15 cellular contexts compared by ENCODE assay signal in genomic region chr15:93201940-93202339, GRCh38.
DNase-seq lines count a peak whose midpoint lies in the region; ATAC-seq and TF ChIP-seq lines count a peak whose summit lies in the region.
"Had no signal": no experiment of that assay in that cellular context is flagged by ENCODE, and none has a peak within 500 bp of the region (broad histone marks: within the 10 kb centered on the region; RNA-seq: fewer than 3 reads in every experiment).

No MANE protein-coding gene starts in this region.

- H2AFZ ChIP-seq in hepatocyte = no peak overlapping the region
- H2AFZ ChIP-seq: GM23248 had no signal

- intact Hi-C loops in Right ventricle myocardium superior (cut with DNase I) (no loop called here), cardiac septum (cut with DNase I) (no loop called here), psoas muscle (cut with DNase I) (loop anchor here in 1 of 2 donors (2.0 kb wide), 1 partner anchor 19 kb away; no protein-coding TSS in a partner anchor)

- TF ChIP-seq CTCF in psoas muscle (IDR thresholded peaks at IDR 0.05) (no peak), hepatocyte (IDR thresholded peaks at IDR 0.05; ENCODE audit: poor library complexity) (no peak)

- H3K27ac ChIP-seq in psoas muscle (peak overlapping the region; percentile 67), hepatocyte (no peak overlapping the region)
- H3K27ac ChIP-seq: BLaER1, GM23248 had no signal

- WGBS in psoas muscle, 3 donors = 24 to 35% (median 29%) methylated on average over 4 of the region's 4 CpGs
- WGBS in hepatocyte (ENCODE audit: low lambda C conversion rate, missing lambda C conversion rate) = 55% methylated on average over 4 of the region's 4 CpGs

- no peak overlapping the region for H3K4me2 ChIP-seq in hepatocyte
- H3K4me2 ChIP-seq: BLaER1 had no signal

- H3K4me1 ChIP-seq in psoas muscle (peaks cover 13% of the 10 kb centered on the region), hepatocyte (ENCODE audit: insufficient read depth) (no peaks in the 10 kb centered on the region)

- H3K79me2 ChIP-seq in hepatocyte = no peaks in the 10 kb centered on the region

- H3K4me3 ChIP-seq in MG63 = no peak overlapping the region
- H3K4me3 ChIP-seq in psoas muscle = no peak overlapping the region
- no peak overlapping the region for H3K4me3 ChIP-seq in hepatocyte
- H3K4me3 ChIP-seq: BLaER1, GM23248 had no signal

- H3K27me3 ChIP-seq in MG63 (no peaks in the 10 kb centered on the region; the same call in 1 of the 2 replicates), psoas muscle (ENCODE audit: insufficient read depth in 3 of 3, low read length in 2 of 3) (no peaks in the 10 kb centered on the region), hepatocyte (no peaks in the 10 kb centered on the region)
- H3K27me3 ChIP-seq: BLaER1 had no signal

- DNase-seq in Right ventricle myocardium superior = no peak
- no peak for DNase-seq in cardiac septum (ENCODE audit: low spot score)
- peak; percentile 22 for DNase-seq in MG63
- no peak for DNase-seq in psoas muscle
- no peak for DNase-seq in stimulated activated CD4-positive, alpha-beta T cell treated with anti-CD3 and anti-CD28 coated beads, Interleukin-2, amount 100 ng/mL, for 48 hours
- DNase-seq in activated T-cell treated with anti-CD3 and anti-CD28 coated beads for 4 hours = no peak
- no peak for DNase-seq in hepatocyte (ENCODE audit: low spot score)
- DNase-seq: 8988T; CD4-positive, alpha-beta memory T cell; DMS153; DMS79; GDM1; GM23248; HCEC 1CT had no signal

- ATAC-seq in Right ventricle myocardium superior (ENCODE audit: poor library complexity) (peak; percentile 64), psoas muscle (peak; percentile 74 to 94 (median 82))

- no peaks in the 10 kb centered on the region for H4K20me1 ChIP-seq in hepatocyte (ENCODE audit: insufficient read depth, poor library complexity, severe bottlenecking)
- H4K20me1 ChIP-seq: BLaER1 had no signal

- H3K36me3 ChIP-seq in MG63 (no peaks in the 10 kb centered on the region), psoas muscle (ENCODE audit: insufficient read depth in 1 of 2, low read depth in 1 of 2) (no peaks in the 10 kb centered on the region), hepatocyte (replicated peaks; ENCODE audit: insufficient read depth, low read depth) (no peaks in the 10 kb centered on the region)
- H3K36me3 ChIP-seq: BLaER1 had no signal

- no peaks in the 10 kb centered on the region for H3K9me2 ChIP-seq in hepatocyte (replicated peaks; ENCODE audit: insufficient read depth)

- H3K9me3 ChIP-seq in MG63 (peaks cover 3% of the 10 kb centered on the region; the same call in 1 of the 2 replicates), psoas muscle (peaks cover 4% of the 10 kb centered on the region), hepatocyte (ENCODE audit: low read depth) (no peaks in the 10 kb centered on the region)
